17 cellular contexts compared by ENCODE assay signal in the genomic region with DNA sequence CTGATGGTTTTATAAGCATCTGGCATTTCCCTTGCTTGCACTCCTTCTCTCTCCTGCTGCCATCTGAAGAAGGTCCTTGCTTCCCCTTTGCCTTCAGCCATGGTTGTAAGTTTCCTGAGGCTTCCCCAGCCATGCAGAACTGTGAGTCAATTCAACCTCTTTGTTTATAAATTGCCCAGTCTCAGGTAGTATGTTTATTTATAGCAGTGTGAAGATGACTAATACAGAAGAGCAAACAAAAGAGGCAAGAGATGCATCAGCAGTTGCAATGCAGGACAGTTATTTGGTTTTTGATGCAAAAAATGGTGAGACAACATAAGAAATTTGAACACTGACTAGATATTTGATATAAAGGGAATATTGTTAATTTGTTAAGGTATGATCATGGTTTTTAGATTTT. TPM values are rescaled to one million over a fixed set of nuclear protein-coding genes. Genes with fewer than 3 reads are reported as not detected.
DNase-seq lines count a peak whose midpoint lies in the region; ATAC-seq and TF ChIP-seq lines count a peak whose summit lies in the region.
"Had no signal": no experiment of that assay in that cellular context is flagged by ENCODE, and none has a peak within 500 bp of the region (broad histone marks: within the 10 kb centered on the region; RNA-seq: fewer than 3 reads in every experiment).

No MANE protein-coding gene starts in this region.

- no peaks in the 10 kb centered on the region for H3K27me3 ChIP-seq in testis
- H3K27me3 ChIP-seq: cardiac muscle cell, esophagus squamous epithelium, transverse colon had no signal

- TF ChIP-seq CTCF in testis (IDR thresholded peaks at IDR 0.05), result no peak

- intact Hi-C loops in testis (cut with DNase I; ENCODE audit: low total_unique reads), result no loop called here

- no peak overlapping the region for H3K4me3 ChIP-seq in testis
- H3K4me3 ChIP-seq: cardiac muscle cell, esophagus squamous epithelium, transverse colon had no signal

- DNase-seq in LoVo (ENCODE audit: low spot score) (peak; percentile 30), kidney tubule cell (ENCODE audit: low spot score) (peak; percentile 74), testis (no peak), DMS 273 (lab: John Stamatoyannopoulos, UW; ENCODE audit: unreplicated experiment) (no peak), NOMO-1 treated with dmso at 0.1 percent for 144 hours (lab: John Stamatoyannopoulos, UW; ENCODE audit: unreplicated experiment) (no peak)
- DNase-seq: CD8-positive, alpha-beta T cell; esophagus squamous epithelium; HCEC 1CT; IMR-90; SIG-M5; transverse colon had no signal

- no peaks in the 10 kb centered on the region for H3K36me3 ChIP-seq in testis (ENCODE audit: low read depth, missing control alignments)
- H3K36me3 ChIP-seq: cardiac muscle cell, esophagus squamous epithelium, transverse colon had no signal

- no peak for TF ChIP-seq POLR2A in GM18505 (IDR thresholded peaks at IDR 0.05; ENCODE audit: borderline replicate concordance, extremely low read depth, insufficient read depth, insufficient read length)
- TF ChIP-seq POLR2A in testis (IDR thresholded peaks at IDR 0.05), result no peak

- no peaks in the 10 kb centered on the region for H3K4me1 ChIP-seq in testis

- H3K9me3 ChIP-seq in testis, result no peaks in the 10 kb centered on the region
- H3K9me3 ChIP-seq: esophagus squamous epithelium, transverse colon had no signal

- ATAC-seq in GM18505 (IDR thresholded peaks at IDR 0.05; ENCODE audit: unreplicated experiment), result peak; percentile 81
- ATAC-seq in GM21786 (IDR thresholded peaks at IDR 0.05; ENCODE audit: unreplicated experiment), result peak; percentile 64
- ATAC-seq in GM21423 (IDR thresholded peaks at IDR 0.05; ENCODE audit: unreplicated experiment), result no peak
- ATAC-seq: activated CD4-positive, CD25-positive, alpha-beta regulatory T cell treated with anti-CD3 and anti-CD28 coated beads, Interleukin-2, amount 50 U/mL, for 24 hours; CD8-positive, alpha-beta T cell; sciatic nerve had no signal

- no peak overlapping the region for H3K27ac ChIP-seq in testis
- H3K27ac ChIP-seq: cardiac muscle cell, esophagus squamous epithelium, transverse colon had no signal

RNA-seq across cellular contexts. Expression of a gene that starts 16.8 kb away (rescaled TPM):
- total RNA-seq in testis, result 1 to 10 TPM; 3.1 to 4.4 TPM
- 5.8 TPM for polyA plus RNA-seq in testis (ENCODE audit: insufficient read depth, low read depth, low replicate concordance)
- total RNA-seq: CD8-positive, alpha-beta T cell had no signal
- polyA plus RNA-seq: cardiac muscle cell had no signal

RNA-seq across cellular contexts. Expression of a gene that starts 45.0 kb away (rescaled TPM):
- total RNA-seq in testis, result 10 to 100 TPM; 22.6 to 24.0 TPM
- 32.0 TPM for polyA plus RNA-seq in testis (ENCODE audit: insufficient read depth, low read depth, low replicate concordance)

Comparison
In these comparisons a context has a peak if more than half of its experiments do, and no peak if none do; other contexts are left out.
1. DNase-seq: peak in LoVo (single experiment) and kidney tubule cell (single experiment); none in testis (single experiment), DMS 273 (single experiment) and NOMO-1 treated with dmso at 0.1 percent for 144 hours (single experiment).